18 cellular contexts compared by ENCODE assay signal in the genomic region with DNA sequence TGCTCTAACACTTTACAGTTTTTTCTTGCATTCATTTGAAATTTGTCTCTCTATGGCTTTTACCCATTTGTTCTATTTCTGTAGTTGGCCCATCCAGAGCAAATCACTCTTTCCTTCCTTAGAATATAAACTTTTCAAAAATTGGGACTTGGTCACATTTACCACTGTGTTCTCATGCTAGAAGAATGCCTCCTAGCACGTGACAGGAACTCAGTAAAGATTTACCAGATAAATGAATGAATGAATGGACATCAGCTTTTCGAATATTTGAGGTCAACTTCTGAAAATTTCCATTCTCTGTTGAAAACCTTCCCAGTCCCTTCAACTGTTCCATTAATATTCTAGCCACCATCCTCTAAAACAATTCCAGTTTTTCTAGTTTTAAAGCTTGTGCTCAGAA.
DNase-seq lines count a peak whose midpoint lies in the region; ATAC-seq and TF ChIP-seq lines count a peak whose summit lies in the region.
"Had no signal": no experiment of that assay in that cellular context is flagged by ENCODE, and none has a peak within 500 bp of the region (broad histone marks: within the 10 kb centered on the region; RNA-seq: fewer than 3 reads in every experiment).

No MANE protein-coding gene starts in this region.

- intact Hi-C loops in PC-3 (cut with micrococcal nuclease) = no loop called here

- no peaks in the 10 kb centered on the region for H3K36me3 ChIP-seq in PC-3 (ENCODE audit: low read depth, low read length)
- H3K36me3 ChIP-seq: BE2C had no signal

- no peaks in the 10 kb centered on the region for H3K4me1 ChIP-seq in PC-3 (ENCODE audit: insufficient read depth, low read length)
- H3K4me1 ChIP-seq: BE2C had no signal

- H2AFZ ChIP-seq in PC-3 (ENCODE audit: low read length) = no peak overlapping the region

- H3K9me2 ChIP-seq in PC-3 (replicated peaks; ENCODE audit: low read length) = no peaks in the 10 kb centered on the region

- CTCF ChIA-PET in PC-3 (lab: Charles Lee) = no interaction called here

- no peaks in the 10 kb centered on the region for H3K9me3 ChIP-seq in PC-3 (ENCODE audit: low read length)
- H3K9me3 ChIP-seq: BE2C had no signal

- H3K4me2 ChIP-seq in PC-3 (ENCODE audit: low read length) = no peak overlapping the region

- H3K27ac ChIP-seq in PC-3 (ENCODE audit: low read length) = no peak overlapping the region

- ATAC-seq in PC-3 (no peak), GM21786 (IDR thresholded peaks at IDR 0.05; ENCODE audit: unreplicated experiment) (no peak), GM21367 (IDR thresholded peaks at IDR 0.05; ENCODE audit: unreplicated experiment) (no peak), HG03175 (IDR thresholded peaks at IDR 0.05; ENCODE audit: unreplicated experiment) (no peak)
- ATAC-seq: CD8-positive, alpha-beta T cell; GM12878 had no signal

- no TSS peak for BruUV-seq in PC-3 (replicated peaks; lab: Mats Ljungman, UMichigan)

- no peak overlapping the region for H3K9ac ChIP-seq in PC-3 (ENCODE audit: low read length)

- POLR2A ChIA-PET in PC-3 (lab: Charles Lee; ENCODE audit: unreplicated experiment) = no interaction called here

- no peaks in the 10 kb centered on the region for H3K79me2 ChIP-seq in PC-3 (ENCODE audit: low read length)

- H4K20me1 ChIP-seq in PC-3 (ENCODE audit: low read length) = no peaks in the 10 kb centered on the region

- no peaks in the 10 kb centered on the region for H3F3A ChIP-seq in PC-3 (ENCODE audit: low read length, unreplicated experiment)

- TF ChIP-seq CTCF in PC-3 (conservative IDR thresholded peaks at IDR 0.05; ENCODE audit: low read depth, low read length) = no peak
- TF ChIP-seq CTCF in fibroblast of the aortic adventitia (IDR thresholded peaks at IDR 0.05; ENCODE audit: insufficient read depth, low read length) = no peak

- H3K4me3 ChIP-seq in PC-3 (ENCODE audit: low read length) = no peak overlapping the region
- H3K4me3 ChIP-seq in fibroblast of the aortic adventitia (ENCODE audit: low read depth, low read length) = no peak overlapping the region
- H3K4me3 ChIP-seq: GM12878 had no signal

- DNase-seq in AG08395 (ENCODE audit: low spot score) = peak; percentile 41
- peak; percentile 21 for DNase-seq in ELR (ENCODE audit: low read depth)
- peak; percentile 15 for DNase-seq in PC-3
- peak; percentile 24 for DNase-seq in fibroblast of the aortic adventitia (ENCODE audit: low read depth)
- no peak for DNase-seq in NCI-H345 (lab: John Stamatoyannopoulos, UW)
- DNase-seq: 8988T; ACHN; BE2C; CD8-positive, alpha-beta T cell; COR-L47; DMS153; DMS79 treated with DMSO at 0.1 percent for 48 hours; HCEC 1CT; HFFc6 had no signal

- H3K27me3 ChIP-seq in PC-3 (ENCODE audit: low read length) = no peaks in the 10 kb centered on the region
- H3K27me3 ChIP-seq: BE2C had no signal
